Comparison of ENCODE assay signal across 17 cellular contexts in genomic region chr11:124917115-124917637, GRCh38. TPM values are rescaled to one million over a fixed set of nuclear protein-coding genes. Genes with fewer than 3 reads are reported as not detected.
DNase-seq lines count a peak whose midpoint lies in the region; ATAC-seq and TF ChIP-seq lines count a peak whose summit lies in the region.
"Had no signal": no experiment of that assay in that cellular context is flagged by ENCODE, and none has a peak within 500 bp of the region (broad histone marks: within the 10 kb centered on the region; RNA-seq: fewer than 3 reads in every experiment).

No MANE protein-coding gene starts in this region.

- no peaks in the 10 kb centered on the region for H4K20me1 ChIP-seq in GM23248 (ENCODE audit: insufficient read depth)
- H4K20me1 ChIP-seq in fibroblast of lung (ENCODE audit: control insufficient read depth, extremely low read depth, insufficient read depth, low read length): no peaks in the 10 kb centered on the region

- no peak overlapping the region for H3K4me3 ChIP-seq in GM23248
- H3K4me3 ChIP-seq in fibroblast of lung (replicated peaks in 1 of 4; ENCODE audit: control extremely low read depth in 1 of 4, insufficient read depth in 1 of 4, low read depth in 3 of 4, low read length in 4 of 4): no peak overlapping the region
- H3K4me3 ChIP-seq: cardiac muscle cell, psoas muscle had no signal

- no peaks in the 10 kb centered on the region for H3K9me2 ChIP-seq in GM23248 (ENCODE audit: insufficient read depth)

- in situ Hi-C loops in GM23248 (cut with MboI): no loop called here

- H3K4me2 ChIP-seq in GM23248 (ENCODE audit: unreplicated experiment) (no peak overlapping the region), fibroblast of lung (ENCODE audit: extremely low read depth, insufficient read depth, low read length) (peak overlapping the region; percentile 26)

- ATAC-seq in GM18858 (IDR thresholded peaks at IDR 0.05; ENCODE audit: unreplicated experiment): no peak
- no peak for ATAC-seq in GM18907 (IDR thresholded peaks at IDR 0.05; ENCODE audit: unreplicated experiment)
- ATAC-seq: activated CD4-positive, alpha-beta T cell treated with anti-CD3 and anti-CD28 coated beads for 36 hours; activated T-cell treated with anti-CD3 and anti-CD28 coated beads, Interleukin-2, amount 50 U/mL, for 72 hours; PC-3; psoas muscle; T-cell had no signal

- no peak for TF ChIP-seq CTCF in fibroblast of lung (conservative IDR thresholded peaks at IDR 0.05 in 1 of 2, IDR thresholded peaks at IDR 0.05 in 1 of 2; ENCODE audit: low read depth in 1 of 2, low read length in 2 of 2)

- WGBS in GM23248 (ENCODE audit: low coverage in 1 of 2, low lambda C conversion rate in 2 of 2, missing lambda C conversion rate in 2 of 2), 2 experiments: 93% methylated on average over 6 of the region's 6 CpGs

- H2AFZ ChIP-seq in GM23248: no peak overlapping the region
- peak overlapping the region; percentile 31 for H2AFZ ChIP-seq in fibroblast of lung (ENCODE audit: low read length)

- no peaks in the 10 kb centered on the region for H3K9me3 ChIP-seq in GM23248 (ENCODE audit: low read depth)
- no peaks in the 10 kb centered on the region for H3K9me3 ChIP-seq in fibroblast of lung (ENCODE audit: control insufficient read depth, insufficient read depth, low read depth, low read length)
- H3K9me3 ChIP-seq: psoas muscle had no signal

- H3K4me1 ChIP-seq in GM23248 (ENCODE audit: insufficient read depth): no peaks in the 10 kb centered on the region; the same call in 1 of the 2 replicates
- H3K4me1 ChIP-seq in fibroblast of lung (ENCODE audit: control insufficient read depth, extremely low read depth, insufficient read depth, low read length): peaks cover 18% of the 10 kb centered on the region
- H3K4me1 ChIP-seq: psoas muscle had no signal

- H3K79me2 ChIP-seq in GM23248 (ENCODE audit: insufficient read depth) (no peaks in the 10 kb centered on the region), fibroblast of lung (ENCODE audit: control insufficient read depth, insufficient read depth, low read length) (no peaks in the 10 kb centered on the region)

- no peak overlapping the region for H3K9ac ChIP-seq in GM23248
- no peak overlapping the region for H3K9ac ChIP-seq in fibroblast of lung (ENCODE audit: insufficient read depth, low read length)

- H3F3A ChIP-seq in GM23248 (ENCODE audit: insufficient read depth): peaks cover 9% of the 10 kb centered on the region; the same call in 1 of the 2 replicates

- DNase-seq in GM23248: peak; percentile 47
- DNase-seq in NCI-H524 (lab: John Stamatoyannopoulos, UW): peak; percentile 83 to 91
- peak; percentile 28 to 93 for DNase-seq in fibroblast of lung (ENCODE audit: low read depth in 2 of 2)
- peak in 48 of 56 donors; percentile 18 to 91 (median 78) for DNase-seq in nucleus accumbens (lab: John Stamatoyannopoulos, UW)
- no peak for DNase-seq in GM03348 (ENCODE audit: low spot score)
- no peak for DNase-seq in GDM1 (lab: John Stamatoyannopoulos, UW)
- DNase-seq: activated CD4-positive, alpha-beta T cell treated with anti-CD3 and anti-CD28 coated beads for 36 hours; activated T-cell treated with anti-CD3 and anti-CD28 coated beads, Interleukin-2, amount 50 U/mL, for 72 hours; PC-3; psoas muscle; stimulated activated CD4-positive, alpha-beta T cell treated with anti-CD3 and anti-CD28 coated beads, Interleukin-2, amount 100 ng/mL, for 48 hours; stimulated activated naive CD4-positive, alpha-beta T cell; T-cell had no signal

- H3K36me3 ChIP-seq in GM23248 (ENCODE audit: low read depth) (no peaks in the 10 kb centered on the region), fibroblast of lung (ENCODE audit: control insufficient read depth, insufficient read depth, low read length) (no peaks in the 10 kb centered on the region)
- H3K36me3 ChIP-seq: cardiac muscle cell had no signal

- H3K27me3 ChIP-seq in GM23248 (replicated peaks; ENCODE audit: insufficient read depth) (no peaks in the 10 kb centered on the region), fibroblast of lung (ENCODE audit: control insufficient read depth, insufficient read depth, low read length) (no peaks in the 10 kb centered on the region)

- no peak overlapping the region for H3K27ac ChIP-seq in GM23248
- H3K27ac ChIP-seq in fibroblast of lung (ENCODE audit: insufficient read depth, low read length): peak overlapping the region; percentile 7
- H3K27ac ChIP-seq: cardiac muscle cell, psoas muscle had no signal

RNA-seq across cellular contexts. Expression of gene HEPN1, which starts 1.9 kb away (rescaled TPM):
- total RNA-seq in GM23248 (2014; rRNA removed; shearing (Covaris generic)): not detected in 2 replicates
- polyA plus RNA-seq in GM23248 (2016; fragmentation: Nextera tagmentation; extraction: Ambion mirVana) (not detected in 2 replicates), fibroblast of lung (not detected in 2 replicates)
- not detected in 2 replicates for total RNA-seq in fibroblast of lung
- not detected in 2 replicates for polyA plus RNA-seq in fibroblast of lung (2012)
- not detected in 2 replicates for polyA minus RNA-seq in fibroblast of lung (ENCODE audit: low replicate concordance)
- total RNA-seq: activated CD4-positive, alpha-beta T cell treated with anti-CD3 and anti-CD28 coated beads for 36 hours; activated T-cell treated with anti-CD3 and anti-CD28 coated beads, Interleukin-2, amount 50 U/mL, for 72 hours; cardiac muscle cell; mononuclear cell; PC-3; psoas muscle; T-cell had no signal
- polyA plus RNA-seq: cardiac muscle cell had no signal

RNA-seq across cellular contexts. Expression of gene HEPACAM, which starts 18.7 kb away (rescaled TPM):
- total RNA-seq in GM23248 (2014; rRNA removed; shearing (Covaris generic)): not detected in 2 replicates
- polyA plus RNA-seq in GM23248 (2016; fragmentation: Nextera tagmentation; extraction: Ambion mirVana) (not detected in 2 replicates), fibroblast of lung (0.08 and 0.11 TPM in 2 replicates)
- under 0.01 TPM in 1 of 2 replicates, not detected in the other for total RNA-seq in fibroblast of lung
- polyA plus RNA-seq in fibroblast of lung (2012): 0.05 and 0.16 TPM in 2 replicates
- 13.9 TPM in 1 of 2 replicates, not detected in the other for polyA minus RNA-seq in fibroblast of lung (ENCODE audit: low replicate concordance)
- total RNA-seq: activated CD4-positive, alpha-beta T cell treated with anti-CD3 and anti-CD28 coated beads for 36 hours; activated T-cell treated with anti-CD3 and anti-CD28 coated beads, Interleukin-2, amount 50 U/mL, for 72 hours; T-cell had no signal
- polyA plus RNA-seq: cardiac muscle cell had no signal

RNA-seq across cellular contexts. Expression of gene ROBO4, which starts 19.5 kb away (rescaled TPM):
- total RNA-seq in GM23248 (2014; rRNA removed; shearing (Covaris generic)): 0.51 and 1.3 TPM in 2 replicates
- polyA plus RNA-seq in GM23248 (2016; fragmentation: Nextera tagmentation; extraction: Ambion mirVana): 0.53 and 1.1 TPM in 2 replicates
- total RNA-seq in fibroblast of lung: 0.26 and 0.66 TPM in 2 replicates
- polyA plus RNA-seq in fibroblast of lung: 0.45 and 0.63 TPM in 2 replicates
- polyA plus RNA-seq in fibroblast of lung (2012): 1.8 and 3.1 TPM in 2 replicates
- 3.3 and 4.5 TPM in 2 replicates for polyA minus RNA-seq in fibroblast of lung (ENCODE audit: low replicate concordance)
- total RNA-seq: activated CD4-positive, alpha-beta T cell treated with anti-CD3 and anti-CD28 coated beads for 36 hours; activated T-cell treated with anti-CD3 and anti-CD28 coated beads, Interleukin-2, amount 50 U/mL, for 72 hours had no signal

RNA-seq across cellular contexts. Expression of gene CCDC15, which starts 36.8 kb away (rescaled TPM):
- total RNA-seq in GM23248 (2014; rRNA removed; shearing (Covaris generic)): 0.97 and 1.3 TPM in 2 replicates
- polyA plus RNA-seq in GM23248 (2016; fragmentation: Nextera tagmentation; extraction: Ambion mirVana): 1.6 and 1.8 TPM in 2 replicates
- 0.77 and 2.3 TPM in 2 replicates for total RNA-seq in fibroblast of lung
- 1.2 and 4.0 TPM in 2 replicates for polyA plus RNA-seq in fibroblast of lung
- polyA plus RNA-seq in fibroblast of lung (2012): 0.76 and 2.6 TPM in 2 replicates
- 0.16 and 0.56 TPM in 2 replicates for polyA minus RNA-seq in fibroblast of lung (ENCODE audit: low replicate concordance)

RNA-seq across cellular contexts. Expression of gene ROBO3, which starts 51.9 kb away (rescaled TPM):
- total RNA-seq in GM23248 (2014; rRNA removed; shearing (Covaris generic)): 10.5 and 12.1 TPM in 2 replicates
- 9.9 and 12.1 TPM in 2 replicates for polyA plus RNA-seq in GM23248 (2016; fragmentation: Nextera tagmentation; extraction: Ambion mirVana)
- total RNA-seq in fibroblast of lung: 11.6 and 25.4 TPM in 2 replicates
- polyA plus RNA-seq in fibroblast of lung: 7.2 and 8.8 TPM in 2 replicates
- polyA plus RNA-seq in fibroblast of lung (2012): 11.2 and 13.3 TPM in 2 replicates
- polyA minus RNA-seq in fibroblast of lung (ENCODE audit: low replicate concordance): 11.7 and 14.9 TPM in 2 replicates

Comparison
In these comparisons a context has a peak if more than half of its experiments do, and no peak if none do; other contexts are left out.
1. DNase-seq: peak in GM23248 (single experiment), NCI-H524 (2 of 2), fibroblast of lung (2 of 2) and nucleus accumbens (48 of 56); none in GM03348 (single experiment) and GDM1 (single experiment).